ENCODE assay signal across 20 cellular contexts in genomic region chr4:174697164-174697563, GRCh38.
A peak's percentile ranks its signal among the peaks of the same experiment; 100 is the strongest.
DNase-seq lines count a peak whose midpoint lies in the region; ATAC-seq and TF ChIP-seq lines count a peak whose summit lies in the region.
"Had no signal": no experiment of that assay in that cellular context is flagged by ENCODE, and none has a peak within 500 bp of the region (broad histone marks: within the 10 kb centered on the region; RNA-seq: fewer than 3 reads in every experiment).

No MANE protein-coding gene starts in this region.

- TF ChIP-seq EP300 in gastroesophageal sphincter (IDR thresholded peaks at IDR 0.05): no peak

- H3K27ac Mint-ChIP-seq in stimulated activated naive CD8-positive, alpha-beta T cell treated with anti-CD3 and anti-CD28 coated beads, Interleukin-15, amount 100 ng/mL, for 72 hours: no peak overlapping the region
- H3K27ac Mint-ChIP-seq: activated CD8-positive, alpha-beta T cell treated with anti-CD3 and anti-CD28 coated beads, Interleukin-2, amount 10 ng/mL, durations not matched to agents 7 days and 5 days had no signal

- H3K9me2 ChIP-seq in GM23248 (ENCODE audit: insufficient read depth): no peaks in the 10 kb centered on the region

- H3K27ac ChIP-seq in GM23248 (no peak overlapping the region), gastroesophageal sphincter (peak overlapping the region in 3 of 4 donors; percentile 9 to 35 (median 15))
- H3K27ac ChIP-seq: C4-2B, epithelial cell of prostate, parathyroid adenoma, stomach had no signal

- H3K9me3 ChIP-seq in GM23248 (ENCODE audit: low read depth) (no peaks in the 10 kb centered on the region), gastroesophageal sphincter (no peaks in the 10 kb centered on the region)
- H3K9me3 ChIP-seq: mucosa of descending colon, stomach had no signal

- peaks cover 30% of the 10 kb centered on the region for H3K27me3 Mint-ChIP-seq in stimulated activated naive CD8-positive, alpha-beta T cell treated with anti-CD3 and anti-CD28 coated beads, Interleukin-15, amount 100 ng/mL, for 72 hours

- 2% methylated on average over 2 of the region's 2 CpGs for WGBS in GM23248 (ENCODE audit: low coverage in 1 of 2, low lambda C conversion rate in 2 of 2, missing lambda C conversion rate in 2 of 2), 2 experiments
- 16 to 34% methylated on average over 2 of the region's 2 CpGs for WGBS in gastroesophageal sphincter (ENCODE audit: low coverage in 1 of 2), 2 donors

- H3K27me3 ChIP-seq in GM23248 (replicated peaks; ENCODE audit: insufficient read depth) (no peaks in the 10 kb centered on the region), gastroesophageal sphincter (no peaks in the 10 kb centered on the region)
- H3K27me3 ChIP-seq: stomach had no signal

- H3K4me1 Mint-ChIP-seq in stimulated activated naive CD8-positive, alpha-beta T cell treated with anti-CD3 and anti-CD28 coated beads, Interleukin-15, amount 100 ng/mL, for 72 hours: no peaks in the 10 kb centered on the region

- H3K36me3 ChIP-seq in GM23248 (ENCODE audit: low read depth) (no peaks in the 10 kb centered on the region), gastroesophageal sphincter (no peaks in the 10 kb centered on the region)
- H3K36me3 ChIP-seq: stomach had no signal

- H3K4me2 ChIP-seq in GM23248 (ENCODE audit: unreplicated experiment): peak overlapping the region; percentile 21

- TF ChIP-seq CTCF in gastroesophageal sphincter (IDR thresholded peaks at IDR 0.05): no peak

- no peaks in the 10 kb centered on the region for H3K79me2 ChIP-seq in GM23248 (ENCODE audit: insufficient read depth)
- H3K79me2 ChIP-seq: parathyroid adenoma had no signal

- DNase-seq in GM23248 (peak; percentile 74), SKM-1 treated with dmso at 0.1 percent for 144 hours (lab: John Stamatoyannopoulos, UW; ENCODE audit: unreplicated experiment) (peak; percentile 37), stromal cell of bone marrow (ENCODE audit: low read depth) (peak; percentile 32), DMS79 (lab: John Stamatoyannopoulos, UW) (no peak), activated gamma-delta T cell treated with Interleukin-2 at 50 U/mL for 16 hours (no peak)
- DNase-seq in stimulated activated naive CD8-positive, alpha-beta T cell treated with anti-CD3 and anti-CD28 coated beads, Interleukin-15, amount 100 ng/mL, for 72 hours: no peak
- DNase-seq: activated CD8-positive, alpha-beta T cell treated with anti-CD3 and anti-CD28 coated beads, Interleukin-2, amount 10 ng/mL, durations not matched to agents 7 days and 5 days; amygdala; DMS153; hippocampal formation; kidney glomerular epithelial cell; mucosa of descending colon; NCI-H1417 treated with DMSO at 0.1 percent for 48 hours; NCI-H2227 treated with DMSO at 0.1 percent for 48 hours; stimulated activated CD4-positive, alpha-beta T cell treated with anti-CD3 and anti-CD28 coated beads, Interleukin-12 subunit alpha, Interleukin-12 subunit beta, amount 100 ng/mL, for 4 hours; stomach had no signal

- H2AFZ ChIP-seq in GM23248: peak overlapping the region; percentile 22; the same call in 1 of the 2 replicates
- H2AFZ ChIP-seq: parathyroid adenoma had no signal

- H3K4me3 Mint-ChIP-seq in stimulated activated naive CD8-positive, alpha-beta T cell treated with anti-CD3 and anti-CD28 coated beads, Interleukin-15, amount 100 ng/mL, for 72 hours: no peak overlapping the region
- H3K4me3 Mint-ChIP-seq: activated CD8-positive, alpha-beta T cell treated with anti-CD3 and anti-CD28 coated beads, Interleukin-2, amount 10 ng/mL, durations not matched to agents 7 days and 5 days had no signal

- no peak for TF ChIP-seq POLR2A in gastroesophageal sphincter (IDR thresholded peaks at IDR 0.05)

- H3K9me3 Mint-ChIP-seq in stimulated activated naive CD8-positive, alpha-beta T cell treated with anti-CD3 and anti-CD28 coated beads, Interleukin-15, amount 100 ng/mL, for 72 hours: no peaks in the 10 kb centered on the region

- ATAC-seq in gastroesophageal sphincter: peak; percentile 80
- ATAC-seq in stimulated activated naive CD8-positive, alpha-beta T cell treated with anti-CD3 and anti-CD28 coated beads, Interleukin-15, amount 100 ng/mL, for 72 hours: no peak
- ATAC-seq: activated CD8-positive, alpha-beta T cell treated with anti-CD3 and anti-CD28 coated beads, Interleukin-2, amount 10 ng/mL, durations not matched to agents 7 days and 5 days; mucosa of descending colon had no signal

- H4K20me1 ChIP-seq in GM23248 (ENCODE audit: insufficient read depth): 0 out of 2 replicates have a peak, but pooled peaks cover 3% of the 10 kb centered on the region

- no peak overlapping the region for H3K9ac ChIP-seq in GM23248
- H3K9ac ChIP-seq: parathyroid adenoma had no signal

- peaks cover 15% of the 10 kb centered on the region for H3K4me1 ChIP-seq in GM23248 (ENCODE audit: insufficient read depth)
- H3K4me1 ChIP-seq in gastroesophageal sphincter: no peaks in the 10 kb centered on the region
- H3K4me1 ChIP-seq: parathyroid adenoma, stomach had no signal

- H3K4me3 ChIP-seq in GM23248 (peak overlapping the region; percentile 44; the same call in 1 of the 2 replicates), gastroesophageal sphincter (no peak overlapping the region)
- H3K4me3 ChIP-seq: mucosa of descending colon, stomach had no signal

- peaks cover 10% of the 10 kb centered on the region; the same call in 1 of the 2 replicates for H3F3A ChIP-seq in GM23248 (ENCODE audit: insufficient read depth)

- in situ Hi-C loops in GM23248 (cut with MboI): no loop called here

Comparison
In these comparisons a context has a peak if more than half of its experiments do, and no peak if none do; other contexts are left out.
1. DNase-seq: peak in GM23248 (single experiment), SKM-1 treated with dmso at 0.1 percent for 144 hours (single experiment) and stromal cell of bone marrow (single experiment); none in DMS79 (single experiment), stimulated activated naive CD8-positive, alpha-beta T cell treated with anti-CD3 and anti-CD28 coated beads, Interleukin-15, amount 100 ng/mL, for 72 hours (0 of 2) and activated gamma-delta T cell treated with Interleukin-2 at 50 U/mL for 16 hours (single experiment).